Comparison of ENCODE assay signal across 25 cellular contexts in the genomic region with DNA sequence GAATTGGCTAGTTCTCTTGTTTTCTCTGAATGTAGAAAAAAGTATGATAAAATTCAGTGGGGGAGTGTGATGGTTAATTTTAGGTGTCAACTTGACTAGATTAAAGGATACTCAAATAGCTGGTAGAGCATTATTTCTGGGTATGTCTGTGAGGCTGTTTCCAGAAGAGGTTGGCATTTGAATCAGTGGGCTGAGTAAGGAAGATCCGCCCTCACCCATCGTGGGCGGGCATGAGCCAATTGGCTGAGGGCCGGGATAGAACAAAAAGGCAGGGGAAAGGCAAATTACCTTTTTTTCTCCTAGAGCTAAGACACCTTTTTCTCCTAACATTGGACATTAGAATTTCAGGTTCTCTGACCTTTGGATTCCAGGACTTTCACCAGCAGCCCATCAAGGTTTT.
"Had no signal": no experiment of that assay in that cellular context is flagged by ENCODE, and none has a peak within 500 bp of the region (broad histone marks: within the 10 kb centered on the region; RNA-seq: fewer than 3 reads in every experiment).

No MANE protein-coding gene starts in this region.

- ATAC-seq: esophagus mucosa, gastrocnemius medialis, heart right ventricle, left lung, left ventricle myocardium superior, lower lobe of right lung, mucosa of descending colon had no signal

- H3K9me3 ChIP-seq: esophagus squamous epithelium, gastrocnemius medialis, heart right ventricle, left lung, lower lobe of right lung had no signal

- H3K4me1 ChIP-seq: esophagus squamous epithelium, gastrocnemius medialis, left lung, lower lobe of right lung had no signal

- H3K4me3 Mint-ChIP-seq: endodermal cell had no signal

- H3K36me3 ChIP-seq: esophagus squamous epithelium, gastrocnemius medialis, heart right ventricle, left lung, lower lobe of right lung had no signal

- H3K27ac Mint-ChIP-seq: endodermal cell had no signal

- H3K27ac ChIP-seq: coronary artery, epithelial cell of prostate, esophagus squamous epithelium, gastrocnemius medialis, heart right ventricle, left lung, lower lobe of right lung had no signal

- DNase-seq: dermis blood vessel endothelial cell; effector CD4-positive, alpha-beta T cell; effector memory CD4-positive, alpha-beta T cell; endodermal cell; erythroblast; esophagus squamous epithelium; foreskin fibroblast; foreskin melanocyte; gastrocnemius medialis; glutamatergic neuron; head of caudate nucleus; heart right ventricle; hippocampal formation; kidney; kidney glomerular epithelial cell; left lung; left ventricle myocardium superior; lower lobe of right lung; mesenchymal stem cell; midbrain; mucosa of descending colon had no signal

- H3K4me1 Mint-ChIP-seq: endodermal cell had no signal

- H3K4me3 ChIP-seq: coronary artery, dorsolateral prefrontal cortex, esophagus squamous epithelium, gastrocnemius medialis, heart right ventricle, left lung, lower lobe of right lung, mucosa of descending colon had no signal

- H3K27me3 ChIP-seq: dorsolateral prefrontal cortex, esophagus squamous epithelium, gastrocnemius medialis, heart right ventricle, left lung had no signal
